8 cellular contexts compared by ENCODE assay signal in genomic region chr3:49856181-49857005, GRCh38. TPM values are rescaled to one million over a fixed set of nuclear protein-coding genes. Genes with fewer than 3 reads are reported as not detected.
DNase-seq lines count a peak whose midpoint lies in the region; ATAC-seq lines count a peak whose summit lies in the region.

Gene TRAIP, minus strand, starts transcription at chr3:49856564. Its CDS starts 111 bp downstream, at chr3:49856453.

- ATAC-seq in GM19467 (IDR thresholded peaks at IDR 0.05; ENCODE audit: unreplicated experiment): peak; percentile 92

- DNase-seq in CMK (ENCODE audit: low read depth) (peak; percentile 92), HPDE6-E6E7 (ENCODE audit: extremely low spot score) (peak; percentile 75), NK-92 (lab: John Stamatoyannopoulos, UW; ENCODE audit: unreplicated experiment) (peak; percentile 35), lung microvascular endothelial cell (ENCODE audit: low read depth in 2 of 2) (peak; percentile 92 to 93)
- peak; percentile 81 to 89 for DNase-seq in activated CD8-positive, alpha-beta memory T cell treated with anti-CD3 and anti-CD28 coated beads for 1 hour (ENCODE audit: extremely low read depth in 1 of 2, low read depth in 1 of 2)
- peak; percentile 90 for DNase-seq in effector CD8-positive, alpha-beta T cell (lab: John Stamatoyannopoulos, UW)
- peak; percentile 87 to 89 (median 89) for DNase-seq in stimulated activated CD4-positive, alpha-beta T cell treated with anti-CD3 and anti-CD28 coated beads, TNF-alpha, amount 100 ng/mL, for 4 hours (ENCODE audit: low read depth in 3 of 3)

RNA-seq across cellular contexts. Expression of gene TRAIP, which starts in this region (rescaled TPM):
- total RNA-seq in lung microvascular endothelial cell: 1.2 and 2.4 TPM in 2 replicates

Comparison
In these comparisons a context has a peak if more than half of its experiments do, and no peak if none do; other contexts are left out.
1. Peak in every context shown above with its lines: DNase-seq and ATAC-seq.
2. DNase-seq: peak in every context shown above with its lines; median percentile 92 in lung microvascular endothelial cell; 92 in CMK; 90 in effector CD8-positive, alpha-beta T cell; 89 in stimulated activated CD4-positive, alpha-beta T cell treated with anti-CD3 and anti-CD28 coated beads, TNF-alpha, amount 100 ng/mL, for 4 hours; 85 in activated CD8-positive, alpha-beta memory T cell treated with anti-CD3 and anti-CD28 coated beads for 1 hour; 75 in HPDE6-E6E7; 35 in NK-92.